ENCODE assay signal across 9 cellular contexts in the genomic region with DNA sequence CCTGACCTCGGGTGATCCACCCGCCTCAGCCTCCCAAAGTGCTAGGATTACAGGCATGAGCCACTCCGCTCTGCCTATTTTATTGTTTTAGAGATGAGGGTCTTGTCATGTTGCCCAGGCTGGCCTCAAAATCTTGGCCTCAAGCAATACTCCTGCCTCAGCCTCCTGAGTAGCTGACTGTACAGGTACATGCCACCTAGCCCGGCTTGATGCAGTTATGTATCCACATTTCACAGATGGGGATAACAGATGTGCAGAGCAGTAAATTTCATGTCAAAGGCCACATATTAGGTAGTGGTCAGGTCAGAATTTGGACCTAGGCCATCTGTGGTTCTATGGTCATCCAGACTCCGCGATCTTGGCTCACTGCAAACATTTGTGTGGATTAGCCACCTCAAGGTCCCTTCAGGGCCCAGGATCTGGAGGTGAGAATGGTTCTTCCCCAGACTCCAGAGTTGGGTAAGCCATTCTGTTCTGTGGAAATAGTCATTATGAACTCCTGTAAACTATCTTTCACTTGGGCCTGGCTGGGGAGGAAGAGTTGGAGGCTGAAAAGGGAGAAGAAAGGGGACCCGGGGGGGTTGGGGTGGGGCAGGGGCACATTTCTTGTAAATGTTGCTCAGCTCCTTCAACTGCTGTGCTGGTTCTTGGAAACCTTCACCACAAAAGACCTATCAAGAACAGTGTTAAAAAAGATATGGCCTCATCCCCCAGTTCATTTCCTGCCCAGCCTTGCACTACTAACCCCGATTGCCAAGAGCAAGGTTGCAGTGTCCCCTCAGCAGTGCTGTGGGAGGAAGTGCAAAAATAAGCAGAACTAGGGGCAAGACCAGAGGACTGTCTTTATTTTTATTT. TPM values are rescaled to one million over a fixed set of nuclear protein-coding genes. Genes with fewer than 3 reads are reported as not detected.
A peak's percentile ranks its signal among the peaks of the same experiment; 100 is the strongest.
DNase-seq lines count a peak whose midpoint lies in the region; ATAC-seq and TF ChIP-seq lines count a peak whose summit lies in the region.
"Had no signal": no experiment of that assay in that cellular context is flagged by ENCODE, and none has a peak within 500 bp of the region (broad histone marks: within the 10 kb centered on the region; RNA-seq: fewer than 3 reads in every experiment).

No MANE protein-coding gene starts in this region.

- H3K4me1 Mint-ChIP-seq in activated naive CD8-positive, alpha-beta T cell treated with anti-CD3 and anti-CD28 coated beads, Interleukin-2, amount 10 ng/mL, durations not matched to agents 7 days and 5 days: peaks cover 65% of the 10 kb centered on the region
- H3K4me1 Mint-ChIP-seq in neural crest cell: no peaks in the 10 kb centered on the region
- H3K4me1 Mint-ChIP-seq in endothelial cell (ENCODE audit: unreplicated experiment): no peaks in the 10 kb centered on the region

- no peak for TF ChIP-seq POLR2A in breast epithelium (IDR thresholded peaks at IDR 0.05)

- H3K27ac ChIP-seq in breast epithelium: peak overlapping the region in 1 of 2 donors; percentile 35

- H3K9me3 Mint-ChIP-seq in activated naive CD8-positive, alpha-beta T cell treated with anti-CD3 and anti-CD28 coated beads, Interleukin-2, amount 10 ng/mL, durations not matched to agents 7 days and 5 days: no peaks in the 10 kb centered on the region
- peaks cover 5% of the 10 kb centered on the region for H3K9me3 Mint-ChIP-seq in neural crest cell
- H3K9me3 Mint-ChIP-seq in endothelial cell (ENCODE audit: unreplicated experiment): no peaks in the 10 kb centered on the region

- no peaks in the 10 kb centered on the region for H3K9me3 ChIP-seq in breast epithelium

- no peaks in the 10 kb centered on the region for H3K4me1 ChIP-seq in breast epithelium

- POLR2A ChIA-PET in activated naive CD8-positive, alpha-beta T cell treated with anti-CD3 and anti-CD28 coated beads, Interleukin-2, amount 10 ng/mL, durations not matched to agents 7 days and 5 days (lab: Charles Lee): interaction anchor here (1.4 to 17.2 kb wide), 6 partner anchors 8 to 413 kb away, joined by 3 to 571 read pairs (median 218); a partner anchor contains a TSS

- H3K36me3 ChIP-seq in breast epithelium: no peaks in the 10 kb centered on the region

- DNase-seq in CMK (ENCODE audit: low read depth) (peak; percentile 92), SKM-1 (lab: John Stamatoyannopoulos, UW; ENCODE audit: unreplicated experiment) (peak; percentile 98), neural crest cell (ENCODE audit: low read depth, low spot score) (no peak), endothelial cell (ENCODE audit: low spot score) (no peak), breast epithelium (ENCODE audit: low spot score in 2 of 2) (no peak)
- DNase-seq in activated naive CD8-positive, alpha-beta T cell treated with anti-CD3 and anti-CD28 coated beads, Interleukin-2, amount 10 ng/mL, durations not matched to agents 7 days and 5 days: peak; percentile 60
- DNase-seq: IMR-90 had no signal

- H3K27ac Mint-ChIP-seq in activated naive CD8-positive, alpha-beta T cell treated with anti-CD3 and anti-CD28 coated beads, Interleukin-2, amount 10 ng/mL, durations not matched to agents 7 days and 5 days: peak overlapping the region; percentile 95
- peak overlapping the region; percentile 92 for H3K27ac Mint-ChIP-seq in neural crest cell (ENCODE audit: unreplicated experiment)
- H3K27ac Mint-ChIP-seq in endothelial cell (ENCODE audit: unreplicated experiment): no peak overlapping the region

- H3K27me3 Mint-ChIP-seq in activated naive CD8-positive, alpha-beta T cell treated with anti-CD3 and anti-CD28 coated beads, Interleukin-2, amount 10 ng/mL, durations not matched to agents 7 days and 5 days: no peaks in the 10 kb centered on the region
- no peaks in the 10 kb centered on the region for H3K27me3 Mint-ChIP-seq in neural crest cell (ENCODE audit: low read depth)
- no peaks in the 10 kb centered on the region for H3K27me3 Mint-ChIP-seq in endothelial cell (ENCODE audit: unreplicated experiment)

- intact Hi-C loops in breast epithelium (cut with DNase I; ENCODE audit: low total_unique reads): loop anchor here (5.0 kb wide), 1 partner anchor 826 kb away; no protein-coding TSS in a partner anchor

- ATAC-seq in activated naive CD8-positive, alpha-beta T cell treated with anti-CD3 and anti-CD28 coated beads, Interleukin-2, amount 10 ng/mL, durations not matched to agents 7 days and 5 days (ENCODE audit: low read depth): peak; percentile 96
- ATAC-seq in HG03095 (IDR thresholded peaks at IDR 0.05; ENCODE audit: unreplicated experiment): no peak
- ATAC-seq in GM18909 (IDR thresholded peaks at IDR 0.05; ENCODE audit: poor library complexity, unreplicated experiment): no peak

- no peak overlapping the region for H3K4me3 ChIP-seq in breast epithelium

- TF ChIP-seq CTCF in neural crest cell (conservative IDR thresholded peaks at IDR 0.05) (no peak), endothelial cell (IDR thresholded peaks at IDR 0.05; ENCODE audit: unreplicated experiment) (no peak), breast epithelium (IDR thresholded peaks at IDR 0.05) (no peak)

- H3K27me3 ChIP-seq in breast epithelium: no peaks in the 10 kb centered on the region

- peak overlapping the region; percentile 68 for H3K4me3 Mint-ChIP-seq in activated naive CD8-positive, alpha-beta T cell treated with anti-CD3 and anti-CD28 coated beads, Interleukin-2, amount 10 ng/mL, durations not matched to agents 7 days and 5 days
- no peak overlapping the region for H3K4me3 Mint-ChIP-seq in neural crest cell
- H3K4me3 Mint-ChIP-seq in endothelial cell (ENCODE audit: unreplicated experiment): no peak overlapping the region

- peaks cover 15% of the 10 kb centered on the region for H3K36me3 Mint-ChIP-seq in activated naive CD8-positive, alpha-beta T cell treated with anti-CD3 and anti-CD28 coated beads, Interleukin-2, amount 10 ng/mL, durations not matched to agents 7 days and 5 days
- no peaks in the 10 kb centered on the region for H3K36me3 Mint-ChIP-seq in neural crest cell (ENCODE audit: low read depth)
- H3K36me3 Mint-ChIP-seq in endothelial cell (ENCODE audit: low read depth, unreplicated experiment): no peaks in the 10 kb centered on the region

RNA-seq across cellular contexts. Expression of a gene that starts 13.0 kb away (rescaled TPM):
- total RNA-seq in activated naive CD8-positive, alpha-beta T cell treated with anti-CD3 and anti-CD28 coated beads, Interleukin-2, amount 10 ng/mL, durations not matched to agents 7 days and 5 days: 100 to 1,000 TPM; 428 to 445 TPM
- total RNA-seq in neural crest cell: 8.6 and 9.1 TPM in 2 replicates
- 9.6 TPM for total RNA-seq in endothelial cell (ENCODE audit: unreplicated experiment)
- 10 to 100 TPM; 17.4 to 56.0 (median 31.6) TPM for total RNA-seq in breast epithelium

Comparison
In these comparisons a context has a peak if more than half of its experiments do, and no peak if none do; other contexts are left out.
1. DNase-seq: peak in CMK (single experiment), SKM-1 (single experiment) and activated naive CD8-positive, alpha-beta T cell treated with anti-CD3 and anti-CD28 coated beads, Interleukin-2, amount 10 ng/mL, durations not matched to agents 7 days and 5 days (single experiment); none in neural crest cell (single experiment), endothelial cell (single experiment) and breast epithelium (0 of 2).
2. RNA of a gene that starts 13.0 kb away (total RNA-seq): 428 to 445 TPM in activated naive CD8-positive, alpha-beta T cell treated with anti-CD3 and anti-CD28 coated beads, Interleukin-2, amount 10 ng/mL, durations not matched to agents 7 days and 5 days; 17.4 to 56.0 TPM in breast epithelium, 9.6 TPM in endothelial cell (single experiment) and 8.6 to 9.1 TPM in neural crest cell; every median in the first group is over 4 times any median in the second.